Comparison of ENCODE assay signal across 22 cellular contexts in genomic region chr18:50700245-50701165, GRCh38.
DNase-seq lines count a peak whose midpoint lies in the region; ATAC-seq, FAIRE-seq and TF ChIP-seq lines count a peak whose summit lies in the region.
"Had no signal": no experiment of that assay in that cellular context is flagged by ENCODE, and none has a peak within 500 bp of the region (broad histone marks: within the 10 kb centered on the region; RNA-seq: fewer than 3 reads in every experiment).

No MANE protein-coding gene starts in this region.

- H3K4me2 ChIP-seq in GM23338 = peak overlapping the region; percentile 52
- peak overlapping the region in 1 of 2 experiments; percentile 17; a peak in 1 of 4 replicates for H3K4me2 ChIP-seq in H1 (ENCODE audit: insufficient read depth in 1 of 2, low read depth in 2 of 2, low read length in 2 of 2)
- H3K4me2 ChIP-seq in neural progenitor cell = peak overlapping the region; percentile 22
- no peak overlapping the region for H3K4me2 ChIP-seq in neuronal stem cell (ENCODE audit: insufficient read depth, low read length, poor library complexity, severe bottlenecking)
- H3K4me2 ChIP-seq: BLaER1 had no signal

- no peak overlapping the region for H2BK15ac ChIP-seq in H1 (ENCODE audit: low read length)
- H2BK15ac ChIP-seq in neuronal stem cell (ENCODE audit: low read length) = no peak overlapping the region

- H3K79me1 ChIP-seq in H1 (ENCODE audit: low read depth, low read length) (no peaks in the 10 kb centered on the region), neuronal stem cell (ENCODE audit: low read depth, low read length) (no peaks in the 10 kb centered on the region)

- H3F3A ChIP-seq in GM23338 (replicated peaks; ENCODE audit: low read depth) = no peaks in the 10 kb centered on the region
- no peaks in the 10 kb centered on the region for H3F3A ChIP-seq in neural progenitor cell (ENCODE audit: low read depth)

- H3K27me3 Mint-ChIP-seq in GM23338 (ENCODE audit: insufficient read depth, low read depth, poor library complexity) (peaks cover 12% of the 10 kb centered on the region), neural progenitor cell (ENCODE audit: insufficient read depth, low read depth) (peaks cover 13% of the 10 kb centered on the region), endothelial cell (ENCODE audit: unreplicated experiment) (peaks cover 5% of the 10 kb centered on the region)

- 0 out of 2 replicates have a peak, but pooled peaks cover 5% of the 10 kb centered on the region for H3K9me2 ChIP-seq in GM23338 (ENCODE audit: insufficient read depth)

- 70% methylated on average over 9 of the region's 9 CpGs; no CpG with 5 or more reads in 1 of the 2 experiments for WGBS in H1 (ENCODE audit: extremely low coverage in 1 of 2, insufficient coverage in 1 of 2, insufficient read length in 1 of 2, insufficient replicate concordance in 2 of 2, low coverage in 1 of 2, low lambda C conversion rate in 2 of 2, missing lambda C conversion rate in 1 of 2), 2 experiments
- no CpG with 5 or more reads among the region's 9 CpGs for WGBS in neuronal stem cell (ENCODE audit: extremely low coverage in 2 of 2, insufficient read length in 2 of 2, insufficient replicate concordance in 1 of 2), 2 donors

- H3K23ac ChIP-seq in H1 (ENCODE audit: insufficient read length) (no peak overlapping the region), neuronal stem cell (ENCODE audit: low read depth, low read length, poor library complexity) (no peak overlapping the region)

- POLR2A ChIA-PET in H1 (lab: Charles Lee; ENCODE audit: partially characterized antibody) = no interaction called here

- H3K36me3 Mint-ChIP-seq in GM23338 (ENCODE audit: low read depth) (no peaks in the 10 kb centered on the region), neural progenitor cell (peaks cover 2% of the 10 kb centered on the region), endothelial cell (ENCODE audit: low read depth, unreplicated experiment) (no peaks in the 10 kb centered on the region)

- H3K9me3 ChIP-seq in H1 (ENCODE audit: insufficient read depth in 2 of 2, low read depth in 1 of 2, low read length in 1 of 2) (no peaks in the 10 kb centered on the region), neural progenitor cell (ENCODE audit: low read depth) (no peaks in the 10 kb centered on the region), neuronal stem cell (replicated peaks in 1 of 2; ENCODE audit: control insufficient read depth in 2 of 2, insufficient read depth in 1 of 2, low read depth in 1 of 2, low read length in 2 of 2) (no peaks in the 10 kb centered on the region)
- H3K9me3 ChIP-seq: BLaER1, Peyer's patch, SJCRH30 had no signal

- H3K4me3 ChIP-seq in GM23338 (no peak overlapping the region), H1 (ENCODE audit: extremely low read depth in 1 of 4, insufficient read depth in 2 of 4, low read depth in 3 of 4, low read length in 4 of 4) (no peak overlapping the region), neural progenitor cell (no peak overlapping the region), neuronal stem cell (ENCODE audit: low read length in 2 of 2) (no peak overlapping the region)
- H3K4me3 ChIP-seq: BLaER1, Peyer's patch, SJCRH30 had no signal

- no peak for TF ChIP-seq EP300 in H1 (IDR thresholded peaks at IDR 0.05; ENCODE audit: borderline replicate concordance in 1 of 2, low read depth in 2 of 2, low read length in 2 of 2)

- H4K91ac ChIP-seq in H1 (replicated peaks; ENCODE audit: insufficient read length, low read length) (no peak overlapping the region), neuronal stem cell (ENCODE audit: low read depth, low read length, poor library complexity) (no peak overlapping the region)

- H2BK12ac ChIP-seq in H1 (ENCODE audit: low read depth, low read length) (no peak overlapping the region), neuronal stem cell (ENCODE audit: low read length) (no peak overlapping the region)

- TF ChIP-seq CTCF in GM23338 (conservative IDR thresholded peaks at IDR 0.05; ENCODE audit: low read depth in 2 of 2) (no peak), H1 (IDR thresholded peaks at IDR 0.05; ENCODE audit: control extremely low read depth in 1 of 3, insufficient read depth in 1 of 3, low read depth in 1 of 3, low read length in 3 of 3) (no peak), neural progenitor cell (IDR thresholded peaks at IDR 0.05) (no peak), endothelial cell (IDR thresholded peaks at IDR 0.05; ENCODE audit: unreplicated experiment) (no peak)

- no peak overlapping the region for H3K27ac ChIP-seq in GM23338 (ENCODE audit: low read depth)
- H3K27ac ChIP-seq in H1 (ENCODE audit: low read depth, low read length) = no peak overlapping the region
- no peak overlapping the region for H3K27ac ChIP-seq in neural progenitor cell
- H3K27ac ChIP-seq in neuronal stem cell (replicated peaks; ENCODE audit: low read length) = no peak overlapping the region
- H3K27ac ChIP-seq: BLaER1, Peyer's patch, SJCRH30 had no signal

- no peaks in the 10 kb centered on the region for H3K27me3 ChIP-seq in GM23338 (ENCODE audit: insufficient read depth)
- no peaks in the 10 kb centered on the region for H3K27me3 ChIP-seq in H1 (replicated peaks in 1 of 4; ENCODE audit: control insufficient read depth in 3 of 4, extremely low read depth in 1 of 4, insufficient read depth in 3 of 4, low read length in 3 of 4)
- no peaks in the 10 kb centered on the region for H3K27me3 ChIP-seq in neural progenitor cell
- H3K27me3 ChIP-seq in neuronal stem cell (ENCODE audit: control insufficient read depth in 3 of 3, insufficient read depth in 3 of 3, low read depth in 1 of 3, low read length in 3 of 3) = no peaks in the 10 kb centered on the region
- H3K27me3 ChIP-seq: BLaER1, Peyer's patch, SJCRH30 had no signal

- no peak overlapping the region for H3K9ac ChIP-seq in H1 (replicated peaks in 1 of 4; ENCODE audit: extremely low read depth in 1 of 4, low read depth in 3 of 4, low read length in 3 of 4)
- H3K9ac ChIP-seq in neural progenitor cell = no peak overlapping the region
- H3K9ac ChIP-seq in neuronal stem cell (ENCODE audit: low read depth, low read length, poor library complexity) = no peak overlapping the region
- H3K9ac ChIP-seq: BLaER1 had no signal

- H3K18ac ChIP-seq in H1 (ENCODE audit: extremely low read depth, low read length) (no peak overlapping the region), neuronal stem cell (ENCODE audit: low read length) (no peak overlapping the region)

- peak; percentile 70 for ATAC-seq in GM23338
- ATAC-seq in HG03354 (IDR thresholded peaks at IDR 0.05; ENCODE audit: poor library complexity, severe bottlenecking, unreplicated experiment) = no peak
- ATAC-seq: HCT116 had no signal

- H3K4me1 ChIP-seq in GM23338 (ENCODE audit: insufficient read depth) (peaks cover 27% of the 10 kb centered on the region), H1 (replicated peaks in 1 of 4; ENCODE audit: control insufficient read depth in 3 of 4, insufficient read depth in 4 of 4, low read length in 3 of 4) (peaks cover 4 to 16% (median 13%) of the 10 kb centered on the region in 4 experiments; a peak in 5 of 7 replicates), neural progenitor cell (peaks cover 6% of the 10 kb centered on the region), neuronal stem cell (ENCODE audit: control insufficient read depth in 2 of 2, insufficient read depth in 1 of 2, low read depth in 1 of 2, low read length in 2 of 2) (peaks cover 0 to 5% of the 10 kb centered on the region in 2 donors)
- H3K4me1 ChIP-seq: Peyer's patch, SJCRH30 had no signal

- no peak overlapping the region for H2AK5ac ChIP-seq in H1 (ENCODE audit: low read depth, low read length)
- no peak overlapping the region for H2AK5ac ChIP-seq in neuronal stem cell (ENCODE audit: low read depth, low read length)

- no peak overlapping the region; the same call in 2 of the 3 replicates for H3K4me3 Mint-ChIP-seq in GM23338
- no peak overlapping the region for H3K4me3 Mint-ChIP-seq in neural progenitor cell
- H3K4me3 Mint-ChIP-seq in endothelial cell (ENCODE audit: unreplicated experiment) = no peak overlapping the region
- H3K4me3 Mint-ChIP-seq: CD4-positive, alpha-beta T cell had no signal

- no peak overlapping the region for H3K56ac ChIP-seq in H1 (replicated peaks; ENCODE audit: insufficient read length, low read depth, low read length)

- no peak for TF ChIP-seq POLR2A in H1 (IDR thresholded peaks at IDR 0.05; ENCODE audit: control extremely low read depth in 1 of 2, low read depth in 2 of 2, low read length in 2 of 2)

- no peak overlapping the region for H4K5ac ChIP-seq in H1 (ENCODE audit: insufficient read length, low read depth, low read length)

- CTCF ChIA-PET in H1 (lab: Charles Lee; ENCODE audit: partially characterized antibody) = interaction anchor here (0.6 to 2.5 kb wide), 12 partner anchors 9 to 79 kb away, joined by 3 to 8 read pairs (median 3); no protein-coding TSS in a partner anchor

- H3K79me2 ChIP-seq in GM23338 (replicated peaks; ENCODE audit: insufficient read depth) (no peaks in the 10 kb centered on the region), H1 (ENCODE audit: control insufficient read depth in 1 of 2, insufficient read depth in 2 of 2, low read length in 2 of 2) (no peaks in the 10 kb centered on the region), neural progenitor cell (ENCODE audit: low read depth) (no peaks in the 10 kb centered on the region)

- H3K36me3 ChIP-seq in GM23338 (ENCODE audit: insufficient read depth) (no peaks in the 10 kb centered on the region), H1 (ENCODE audit: control insufficient read depth in 2 of 4, insufficient read depth in 4 of 4, low read length in 3 of 4) (no peaks in the 10 kb centered on the region), neural progenitor cell (no peaks in the 10 kb centered on the region), neuronal stem cell (replicated peaks in 1 of 2; ENCODE audit: control insufficient read depth in 2 of 2, insufficient read depth in 2 of 2, low read length in 2 of 2) (no peaks in the 10 kb centered on the region)
- H3K36me3 ChIP-seq: BLaER1, Peyer's patch, SJCRH30 had no signal

- no peaks in the 10 kb centered on the region for H4K20me1 ChIP-seq in GM23338 (replicated peaks; ENCODE audit: insufficient read depth)
- no peaks in the 10 kb centered on the region for H4K20me1 ChIP-seq in H1 (replicated peaks in 1 of 2; ENCODE audit: control insufficient read depth in 1 of 2, insufficient read depth in 2 of 2, low read length in 2 of 2)
- H4K20me1 ChIP-seq in neural progenitor cell (ENCODE audit: low read depth) = no peaks in the 10 kb centered on the region
- H4K20me1 ChIP-seq: BLaER1 had no signal

- H3K14ac ChIP-seq in H1 (ENCODE audit: insufficient read length) = no peak overlapping the region
- H3K14ac ChIP-seq in neuronal stem cell (ENCODE audit: low read length) = no peak overlapping the region

- no peak for TF ChIP-seq RAD21 in H1 (IDR thresholded peaks at IDR 0.05 in 1 of 2, conservative IDR thresholded peaks at IDR 0.05 in 1 of 2; ENCODE audit: low read depth in 2 of 2, low read length in 2 of 2)

- peak overlapping the region; percentile 21; the same call in 1 of the 2 replicates for H2BK20ac ChIP-seq in H1 (ENCODE audit: low read length)

- no peaks in the 10 kb centered on the region for H3K23me2 ChIP-seq in H1 (ENCODE audit: low read depth, low read length)

- H4K8ac ChIP-seq in H1 (ENCODE audit: extremely low read depth, insufficient read depth, low read length) (no peak overlapping the region), neuronal stem cell (ENCODE audit: low read depth, low read length) (no peak overlapping the region)

- peak overlapping the region; percentile 85 for H2AFZ ChIP-seq in GM23338
- no peak overlapping the region for H2AFZ ChIP-seq in H1 (ENCODE audit: low read length)
- no peak overlapping the region for H2AFZ ChIP-seq in neural progenitor cell (replicated peaks)
- H2AFZ ChIP-seq in neuronal stem cell (ENCODE audit: low read length) = no peak overlapping the region

- H3K27ac Mint-ChIP-seq in GM23338 = no peak overlapping the region
- peak overlapping the region; percentile 25 for H3K27ac Mint-ChIP-seq in neural progenitor cell
- no peak overlapping the region for H3K27ac Mint-ChIP-seq in endothelial cell (ENCODE audit: unreplicated experiment)
- H3K27ac Mint-ChIP-seq: CD4-positive, alpha-beta T cell had no signal

- H2BK5ac ChIP-seq in H1 (ENCODE audit: low read depth, low read length) (no peak overlapping the region), neuronal stem cell (ENCODE audit: low read length) (no peak overlapping the region)

- peak; percentile 36 for FAIRE-seq in H1 (lab: Jason Lieb, UNC)

- DNase-seq in Ammon's horn (ENCODE audit: low spot score) (peak; percentile 25), GM23338 (ENCODE audit: low spot score) (peak; percentile 20), H1 (ENCODE audit: low read depth in 1 of 2, low spot score in 2 of 2) (no peak), neural progenitor cell (ENCODE audit: low spot score) (no peak), neuronal stem cell (ENCODE audit: low spot score) (no peak), 8988T (no peak), endothelial cell (ENCODE audit: low spot score) (no peak)
- DNase-seq: CD4-positive, alpha-beta T cell; COR-L47; DMS79 treated with DMSO at 0.1 percent for 48 hours; Karpas-422; NCI-H1417; NCI-H187 treated with DMSO at 0.1 percent for 48 hours; NCI-H2107; NCI-H2227 treated with DMSO at 0.1 percent for 48 hours; NCI-H510A; NCI-H774; Peyer's patch; SJCRH30 had no signal

- no peak overlapping the region for H3K4ac ChIP-seq in H1 (replicated peaks; ENCODE audit: insufficient read length, low read depth, low read length)
- H3K4ac ChIP-seq in neuronal stem cell (ENCODE audit: low read length) = no peak overlapping the region

- H2BK120ac ChIP-seq in H1 (replicated peaks; ENCODE audit: low read depth, low read length) = no peak overlapping the region
- no peak overlapping the region for H2BK120ac ChIP-seq in neuronal stem cell (ENCODE audit: low read depth, low read length)

- H3K9me3 Mint-ChIP-seq in GM23338 (no peaks in the 10 kb centered on the region), neural progenitor cell (no peaks in the 10 kb centered on the region), endothelial cell (ENCODE audit: unreplicated experiment) (no peaks in the 10 kb centered on the region)
- H3K9me3 Mint-ChIP-seq: CD4-positive, alpha-beta T cell had no signal

- H3K4me1 Mint-ChIP-seq in GM23338 = peaks cover 44% of the 10 kb centered on the region
- H3K4me1 Mint-ChIP-seq in neural progenitor cell = peaks cover 23% of the 10 kb centered on the region
- peaks cover 8% of the 10 kb centered on the region for H3K4me1 Mint-ChIP-seq in endothelial cell (ENCODE audit: unreplicated experiment)

Comparison
In these comparisons a context has a peak if more than half of its experiments do, and no peak if none do; other contexts are left out.
1. DNase-seq: peak in Ammon's horn (single experiment) and GM23338 (single experiment); none in H1 (0 of 2), neural progenitor cell (single experiment), neuronal stem cell (single experiment), 8988T (single experiment) and endothelial cell (single experiment).